ENCODE assay signal across 24 cellular contexts in the genomic region with DNA sequence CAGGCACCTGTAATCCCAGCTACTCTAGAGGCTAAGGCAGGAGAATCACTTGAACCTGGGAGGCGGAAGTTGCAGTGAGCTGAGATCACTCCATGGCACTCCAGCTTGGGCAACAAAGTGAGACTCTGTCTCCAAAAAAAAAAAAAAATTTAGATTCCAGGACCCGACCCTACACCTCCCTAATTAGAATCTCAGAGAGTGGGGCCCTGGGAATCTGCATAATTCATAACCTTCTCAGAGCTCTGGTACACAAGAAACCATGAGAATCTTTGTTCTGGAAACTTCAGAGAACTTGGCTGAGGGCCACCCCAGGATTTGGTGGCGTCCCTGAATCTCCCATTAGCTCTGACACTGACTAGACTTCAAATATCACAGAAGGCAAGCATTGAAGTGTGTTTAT. TPM values are rescaled to one million over a fixed set of nuclear protein-coding genes. Genes with fewer than 3 reads are reported as not detected.
DNase-seq lines count a peak whose midpoint lies in the region; ATAC-seq, FAIRE-seq and TF ChIP-seq lines count a peak whose summit lies in the region.
"Had no signal": no experiment of that assay in that cellular context is flagged by ENCODE, and none has a peak within 500 bp of the region (broad histone marks: within the 10 kb centered on the region; RNA-seq: fewer than 3 reads in every experiment).

No MANE protein-coding gene starts in this region.

- peaks cover 24% of the 10 kb centered on the region for H3K4me1 Mint-ChIP-seq in T-helper 1 cell treated with Interleukin-12 subunit alpha and Interleukin-12 subunit beta and Interleukin-4 antibody, amounts not matched to agents 30 μg/mL and 1 μg/mL, for 36 hours (ENCODE audit: low read depth)
- H3K4me1 Mint-ChIP-seq in astrocyte (ENCODE audit: low read depth, unreplicated experiment): peaks cover 24% of the 10 kb centered on the region
- H3K4me1 Mint-ChIP-seq in natural killer cell: peaks cover 22 to 24% of the 10 kb centered on the region in 2 donors
- peaks cover 0 to 30% (median 18%) of the 10 kb centered on the region in 7 donors for H3K4me1 Mint-ChIP-seq in naive thymus-derived CD4-positive, alpha-beta T cell

- H3K36me3 ChIP-seq in HCT116 (ENCODE audit: control insufficient read depth in 1 of 2, insufficient read depth in 2 of 2, low read length in 2 of 2) (no peaks in the 10 kb centered on the region), astrocyte (ENCODE audit: insufficient read depth, low read length) (no peaks in the 10 kb centered on the region)
- H3K36me3 ChIP-seq in naive thymus-derived CD4-positive, alpha-beta T cell (ENCODE audit: control insufficient read depth in 2 of 3, insufficient read depth in 3 of 3, low read length in 3 of 3): no peaks in the 10 kb centered on the region
- H3K36me3 ChIP-seq: colonic mucosa, SJSA1 had no signal

- H3K79me2 ChIP-seq in HCT116 (ENCODE audit: insufficient read depth, low read length): no peaks in the 10 kb centered on the region
- no peaks in the 10 kb centered on the region for H3K79me2 ChIP-seq in astrocyte (ENCODE audit: insufficient read depth, low read length)
- H3K79me2 ChIP-seq: parathyroid adenoma had no signal

- POLR2A ChIA-PET in HCT116 (lab: Charles Lee): interaction anchor here (2.1 kb wide), 1 partner anchor 9 kb away, joined by 8 read pairs; no protein-coding TSS in a partner anchor
- POLR2A ChIA-PET in naive thymus-derived CD4-positive, alpha-beta T cell (lab: Charles Lee): no interaction called here

- no peaks in the 10 kb centered on the region for H3K27me3 ChIP-seq in HCT116 (ENCODE audit: insufficient read depth, low read length)
- no peaks in the 10 kb centered on the region for H3K27me3 ChIP-seq in astrocyte (ENCODE audit: insufficient read depth, low read length)
- no peaks in the 10 kb centered on the region for H3K27me3 ChIP-seq in naive thymus-derived CD4-positive, alpha-beta T cell (ENCODE audit: control insufficient read depth in 2 of 2, insufficient read depth in 2 of 2, low read length in 2 of 2)
- H3K27me3 ChIP-seq: colonic mucosa, SJSA1 had no signal

- DNase-seq in T-helper 1 cell (no peak), HCT116 (ENCODE audit: low read depth, low spot score) (no peak), astrocyte (ENCODE audit: low read depth) (no peak), natural killer cell (no peak), GM12891 (ENCODE audit: insufficient read length, low spot score) (no peak), Right ventricle myocardium superior (no peak)
- no peak for DNase-seq in naive thymus-derived CD4-positive, alpha-beta T cell
- DNase-seq: activated CD4-positive, CD25-positive, alpha-beta regulatory T cell; activated CD8-positive, alpha-beta memory T cell treated with anti-CD3 and anti-CD28 coated beads, Interleukin-2, amount 10 ng/mL, durations not matched to agents 7 days and 5 days; activated gamma-delta T cell; colonic mucosa; DMS 273 treated with DMSO at 0.1 percent for 48 hours; GF-D8; naive B cell; NCI-H1417 treated with DMSO at 0.1 percent for 48 hours; NCI-H2171 treated with DMSO at 0.1 percent for 48 hours; OCI-M1; stimulated activated CD4-positive, alpha-beta T cell treated with anti-CD3 and anti-CD28 coated beads, Interleukin-1b, Interleukin-23, amount 100 ng/mL, for 48 hours; stimulated activated naive CD4-positive, alpha-beta T cell treated with Interleukin-2 at 50 U/mL for 16 hours had no signal

- intact Hi-C loops in HCT116 (cut with micrococcal nuclease): no loop called here
- intact Hi-C loops in natural killer cell (cut with micrococcal nuclease): loop anchor here (10.0 kb wide), 1 partner anchor 270 kb away; a partner anchor contains a TSS
- intact Hi-C loops in naive thymus-derived CD4-positive, alpha-beta T cell (cut with micrococcal nuclease): loop anchor here in 1 of 2 donors (2.0 to 10.0 kb wide), 3 partner anchors 14 to 270 kb away; a partner anchor contains a TSS
- intact Hi-C loops in Right ventricle myocardium superior (cut with DNase I): no loop called here

- H4K20me1 ChIP-seq in HCT116 (ENCODE audit: insufficient read depth) (no peaks in the 10 kb centered on the region), astrocyte (ENCODE audit: insufficient read depth, low read length) (no peaks in the 10 kb centered on the region)

- RAD21 ChIA-PET in HCT116 (lab: Charles Lee; ENCODE audit: low non-redundant PET in 1 of 2, low total read pairs in 2 of 2, uncharacterized antibody in 2 of 2, unreplicated experiment in 2 of 2): no interaction called here

- peak overlapping the region; percentile 89 for H3K27ac Mint-ChIP-seq in T-helper 1 cell treated with Interleukin-12 subunit alpha and Interleukin-12 subunit beta and Interleukin-4 antibody, amounts not matched to agents 30 μg/mL and 1 μg/mL, for 36 hours
- peak overlapping the region; percentile 34 for H3K27ac Mint-ChIP-seq in astrocyte (ENCODE audit: unreplicated experiment)
- peak overlapping the region; percentile 97 to 98 for H3K27ac Mint-ChIP-seq in natural killer cell
- peak overlapping the region in 2 of 9 donors; percentile 58 to 82 for H3K27ac Mint-ChIP-seq in naive thymus-derived CD4-positive, alpha-beta T cell

- no peak overlapping the region for H3K4me3 Mint-ChIP-seq in T-helper 1 cell treated with Interleukin-12 subunit alpha and Interleukin-12 subunit beta and Interleukin-4 antibody, amounts not matched to agents 30 μg/mL and 1 μg/mL, for 36 hours
- no peak overlapping the region for H3K4me3 Mint-ChIP-seq in astrocyte (ENCODE audit: unreplicated experiment)
- H3K4me3 Mint-ChIP-seq in natural killer cell: no peak overlapping the region
- H3K4me3 Mint-ChIP-seq in naive thymus-derived CD4-positive, alpha-beta T cell: no peak overlapping the region
- H3K4me3 Mint-ChIP-seq: activated CD8-positive, alpha-beta memory T cell treated with anti-CD3 and anti-CD28 coated beads, Interleukin-2, amount 10 ng/mL, durations not matched to agents 7 days and 5 days had no signal

- CTCF ChIA-PET in HCT116 (lab: Charles Lee): interaction anchor here (1.0 to 1.8 kb wide), 2 partner anchors 9 to 98 kb away, joined by 3 to 8 read pairs; no protein-coding TSS in a partner anchor
- CTCF ChIA-PET in naive thymus-derived CD4-positive, alpha-beta T cell (lab: Charles Lee): no interaction called here

- H2AFZ ChIP-seq in HCT116 (ENCODE audit: low read depth, low read length, poor library complexity, severe bottlenecking) (no peak overlapping the region), astrocyte (ENCODE audit: low read depth, low read length) (no peak overlapping the region)
- H2AFZ ChIP-seq: parathyroid adenoma had no signal

- H3K4me3 ChIP-seq in HCT116 (replicated peaks in 1 of 2; ENCODE audit: low read depth in 1 of 2, low read length in 2 of 2) (no peak overlapping the region), astrocyte (ENCODE audit: insufficient read depth, low read depth, low read length) (no peak overlapping the region)
- no peak overlapping the region for H3K4me3 ChIP-seq in naive thymus-derived CD4-positive, alpha-beta T cell (ENCODE audit: low read length)
- H3K4me3 ChIP-seq: colonic mucosa, SJSA1 had no signal

- no peak for TF ChIP-seq RAD21 in HCT116 (IDR thresholded peaks at IDR 0.05; ENCODE audit: low read depth)

- H3K9me3 ChIP-seq in HCT116 (ENCODE audit: control insufficient read depth in 1 of 2, insufficient read depth in 1 of 2, low read depth in 1 of 2, low read length in 2 of 2) (no peaks in the 10 kb centered on the region), astrocyte (ENCODE audit: insufficient read depth, low read depth, low read length) (no peaks in the 10 kb centered on the region)
- no peaks in the 10 kb centered on the region for H3K9me3 ChIP-seq in naive thymus-derived CD4-positive, alpha-beta T cell (ENCODE audit: control insufficient read depth in 2 of 3, low read length in 3 of 3)
- H3K9me3 ChIP-seq: colonic mucosa, SJSA1 had no signal

- peak overlapping the region; percentile 47; the same call in 1 of the 2 replicates for H3K9ac ChIP-seq in HCT116 (ENCODE audit: low read length)
- no peak overlapping the region for H3K9ac ChIP-seq in astrocyte (ENCODE audit: low read length)
- H3K9ac ChIP-seq: parathyroid adenoma had no signal

- H3K27me3 Mint-ChIP-seq in T-helper 1 cell treated with Interleukin-12 subunit alpha and Interleukin-12 subunit beta and Interleukin-4 antibody, amounts not matched to agents 30 μg/mL and 1 μg/mL, for 36 hours (ENCODE audit: low read depth): no peaks in the 10 kb centered on the region
- no peaks in the 10 kb centered on the region for H3K27me3 Mint-ChIP-seq in astrocyte (ENCODE audit: low read depth, unreplicated experiment)
- no peaks in the 10 kb centered on the region for H3K27me3 Mint-ChIP-seq in natural killer cell (ENCODE audit: low read depth in 2 of 2)
- no peaks in the 10 kb centered on the region for H3K27me3 Mint-ChIP-seq in naive thymus-derived CD4-positive, alpha-beta T cell
- H3K27me3 Mint-ChIP-seq: activated CD8-positive, alpha-beta memory T cell treated with anti-CD3 and anti-CD28 coated beads, Interleukin-2, amount 10 ng/mL, durations not matched to agents 7 days and 5 days had no signal

- TF ChIP-seq POLR2A in HCT116 (IDR thresholded peaks at IDR 0.05; ENCODE audit: borderline replicate concordance, extremely low read depth, insufficient read depth, insufficient read length): no peak
- TF ChIP-seq POLR2A in GM12891 (IDR thresholded peaks at IDR 0.05; ENCODE audit: low read depth, low read length): no peak

- no peak overlapping the region for H3K27ac ChIP-seq in HCT116 (ENCODE audit: low read depth, low read length)
- no peak overlapping the region for H3K27ac ChIP-seq in astrocyte (ENCODE audit: low read depth, low read length)
- no peak overlapping the region for H3K27ac ChIP-seq in naive thymus-derived CD4-positive, alpha-beta T cell (ENCODE audit: low read depth, low read length)
- H3K27ac ChIP-seq: 22Rv1, parathyroid adenoma had no signal

- no peaks in the 10 kb centered on the region for H3K9me3 Mint-ChIP-seq in T-helper 1 cell treated with Interleukin-12 subunit alpha and Interleukin-12 subunit beta and Interleukin-4 antibody, amounts not matched to agents 30 μg/mL and 1 μg/mL, for 36 hours
- H3K9me3 Mint-ChIP-seq in astrocyte (ENCODE audit: unreplicated experiment) (no peaks in the 10 kb centered on the region), natural killer cell (no peaks in the 10 kb centered on the region)
- H3K9me3 Mint-ChIP-seq in naive thymus-derived CD4-positive, alpha-beta T cell: no peaks in the 10 kb centered on the region
- H3K9me3 Mint-ChIP-seq: naive B cell had no signal

- ATAC-seq in HCT116 (no peak), natural killer cell (no peak), Right ventricle myocardium superior (ENCODE audit: poor library complexity) (no peak)
- no peak for ATAC-seq in naive thymus-derived CD4-positive, alpha-beta T cell
- ATAC-seq: activated CD8-positive, alpha-beta memory T cell treated with anti-CD3 and anti-CD28 coated beads, Interleukin-2, amount 10 ng/mL, durations not matched to agents 7 days and 5 days had no signal

- H3K36me3 Mint-ChIP-seq in T-helper 1 cell treated with Interleukin-12 subunit alpha and Interleukin-12 subunit beta and Interleukin-4 antibody, amounts not matched to agents 30 μg/mL and 1 μg/mL, for 36 hours (ENCODE audit: low read depth): peaks cover 2% of the 10 kb centered on the region
- H3K36me3 Mint-ChIP-seq in astrocyte (ENCODE audit: low read depth, unreplicated experiment) (no peaks in the 10 kb centered on the region), natural killer cell (no peaks in the 10 kb centered on the region)
- H3K36me3 Mint-ChIP-seq in naive thymus-derived CD4-positive, alpha-beta T cell: no peaks in the 10 kb centered on the region
- H3K36me3 Mint-ChIP-seq: naive B cell had no signal

- TF ChIP-seq CTCF in HCT116 (IDR thresholded peaks at IDR 0.05 in 2 of 3, conservative IDR thresholded peaks at IDR 0.05 in 1 of 3; ENCODE audit: borderline replicate concordance in 1 of 3, insufficient read depth in 1 of 3, low read depth in 2 of 3, low read length in 2 of 3) (no peak), astrocyte (IDR thresholded peaks at IDR 0.05; ENCODE audit: insufficient read depth, low read depth, low read length) (no peak), natural killer cell (IDR thresholded peaks at IDR 0.05) (no peak)

- FAIRE-seq in astrocyte (lab: Jason Lieb, UNC) (no peak), GM12891 (lab: Jason Lieb, UNC) (no peak)
- FAIRE-seq: H1 had no signal

- no TSS peak for BruUV-seq in HCT116 (replicated peaks; lab: Mats Ljungman, UMichigan)

- H3K9me2 ChIP-seq in HCT116 (ENCODE audit: insufficient read depth): no peaks in the 10 kb centered on the region

- H3K4me1 ChIP-seq in HCT116 (ENCODE audit: control insufficient read depth in 1 of 2, insufficient read depth in 2 of 2, low read length in 2 of 2) (peaks cover 12 to 30% of the 10 kb centered on the region in 2 experiments), astrocyte (ENCODE audit: insufficient read depth, low read length) (peaks cover 36% of the 10 kb centered on the region)
- H3K4me1 ChIP-seq in naive thymus-derived CD4-positive, alpha-beta T cell (ENCODE audit: control insufficient read depth in 2 of 2, insufficient read depth in 2 of 2, low read length in 2 of 2): peaks cover 14 to 19% of the 10 kb centered on the region in 2 donors

- 0 out of 2 replicates have a peak overlapping the region, but pooled peaks have one; percentile 72 for H3K4me2 ChIP-seq in HCT116 (ENCODE audit: low read length)
- H3K4me2 ChIP-seq in astrocyte (ENCODE audit: low read length): no peak overlapping the region

RNA-seq across cellular contexts. Expression of a gene that starts 31.5 kb away (rescaled TPM):
- total RNA-seq in HCT116 (2021; ENCODE audit: unreplicated experiment) (25.3 TPM), astrocyte (15.1 and 15.8 TPM in 2 replicates), natural killer cell (1 to 10 TPM; 1.2 to 4.5 (median 3.4) TPM), Right ventricle myocardium superior (1.3 TPM)
- 9.6 and 9.7 TPM in 2 replicates for polyA plus RNA-seq in HCT116 (2012)
- 10 to 100 TPM in 1 of 5 experiments, 1 to 10 TPM in 2, under 1 TPM in 2; 0.22 to 13.1 (median 1.5) TPM for total RNA-seq in naive thymus-derived CD4-positive, alpha-beta T cell
- polyA plus RNA-seq in naive thymus-derived CD4-positive, alpha-beta T cell: not detected
- polyA plus RNA-seq in GM12891 (2012; ENCODE audit: low read depth, missing spikeins): 0.08 TPM
